1 cellular context compared by ENCODE assay signal in the genomic region with DNA sequence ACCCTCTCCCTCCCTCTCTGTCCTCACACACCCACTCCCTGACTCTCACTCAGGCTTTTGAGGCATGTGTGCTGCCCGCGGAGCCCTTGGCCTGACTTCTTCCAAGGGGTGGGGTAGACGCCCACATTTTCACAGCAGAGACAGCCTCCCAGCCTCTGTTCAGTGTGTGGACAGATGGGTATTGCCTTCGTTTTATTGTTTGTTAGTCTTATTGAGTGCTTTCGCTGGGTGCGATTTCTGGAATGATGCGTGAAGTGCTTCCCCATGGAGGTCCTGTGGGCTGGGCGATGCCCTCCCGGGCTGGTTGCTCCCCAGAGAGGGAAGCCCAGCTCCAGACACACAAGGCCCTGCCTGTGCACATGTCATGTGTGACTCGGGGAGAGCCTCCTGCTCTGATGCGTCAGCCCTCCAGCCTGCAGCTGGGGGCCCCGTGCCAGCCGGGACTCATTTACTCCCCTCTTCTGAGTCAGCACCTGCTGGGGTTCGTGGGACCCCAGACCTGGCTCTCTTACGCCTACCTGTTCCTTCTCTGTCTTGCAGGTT.
TF ChIP-seq lines count a peak whose summit lies in the region.

No MANE protein-coding gene starts in this region.

TF ChIP-seq in HepG2, 621 proteins besides CTCF, POLR2A, EP300 and RAD21:
- TF ChIP-seq, protein P1, sequence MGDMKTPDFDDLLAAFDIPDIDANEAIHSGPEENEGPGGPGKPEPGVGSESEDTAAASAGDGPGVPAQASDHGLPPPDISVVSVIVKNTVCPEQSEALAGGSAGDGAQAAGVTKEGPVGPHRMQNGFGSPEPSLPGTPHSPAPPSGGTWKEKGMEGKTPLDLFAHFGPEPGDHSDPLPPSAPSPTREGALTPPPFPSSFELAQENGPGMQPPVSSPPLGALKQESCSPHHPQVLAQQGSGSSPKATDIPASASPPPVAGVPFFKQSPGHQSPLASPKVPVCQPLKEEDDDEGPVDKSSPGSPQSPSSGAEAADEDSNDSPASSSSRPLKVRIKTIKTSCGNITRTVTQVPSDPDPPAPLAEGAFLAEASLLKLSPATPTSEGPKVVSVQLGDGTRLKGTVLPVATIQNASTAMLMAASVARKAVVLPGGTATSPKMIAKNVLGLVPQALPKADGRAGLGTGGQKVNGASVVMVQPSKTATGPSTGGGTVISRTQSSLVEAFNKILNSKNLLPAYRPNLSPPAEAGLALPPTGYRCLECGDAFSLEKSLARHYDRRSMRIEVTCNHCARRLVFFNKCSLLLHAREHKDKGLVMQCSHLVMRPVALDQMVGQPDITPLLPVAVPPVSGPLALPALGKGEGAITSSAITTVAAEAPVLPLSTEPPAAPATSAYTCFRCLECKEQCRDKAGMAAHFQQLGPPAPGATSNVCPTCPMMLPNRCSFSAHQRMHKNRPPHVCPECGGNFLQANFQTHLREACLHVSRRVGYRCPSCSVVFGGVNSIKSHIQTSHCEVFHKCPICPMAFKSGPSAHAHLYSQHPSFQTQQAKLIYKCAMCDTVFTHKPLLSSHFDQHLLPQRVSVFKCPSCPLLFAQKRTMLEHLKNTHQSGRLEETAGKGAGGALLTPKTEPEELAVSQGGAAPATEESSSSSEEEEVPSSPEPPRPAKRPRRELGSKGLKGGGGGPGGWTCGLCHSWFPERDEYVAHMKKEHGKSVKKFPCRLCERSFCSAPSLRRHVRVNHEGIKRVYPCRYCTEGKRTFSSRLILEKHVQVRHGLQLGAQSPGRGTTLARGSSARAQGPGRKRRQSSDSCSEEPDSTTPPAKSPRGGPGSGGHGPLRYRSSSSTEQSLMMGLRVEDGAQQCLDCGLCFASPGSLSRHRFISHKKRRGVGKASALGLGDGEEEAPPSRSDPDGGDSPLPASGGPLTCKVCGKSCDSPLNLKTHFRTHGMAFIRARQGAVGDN (CRISPR knock-in tag; IDR thresholded peaks at IDR 0.05) = 0 out of 2 replicates have a peak, but pooled peaks have one; percentile 11
- no peak for TF ChIP-seq ZNF737 (CRISPR knock-in tag; IDR thresholded peaks at IDR 0.05; ENCODE audit: borderline replicate concordance)
- no peak for TF ChIP-seq ZNF775 (CRISPR knock-in tag; IDR thresholded peaks at IDR 0.05; ENCODE audit: borderline replicate concordance)
